15 cellular contexts compared by ENCODE assay signal in the genomic region with DNA sequence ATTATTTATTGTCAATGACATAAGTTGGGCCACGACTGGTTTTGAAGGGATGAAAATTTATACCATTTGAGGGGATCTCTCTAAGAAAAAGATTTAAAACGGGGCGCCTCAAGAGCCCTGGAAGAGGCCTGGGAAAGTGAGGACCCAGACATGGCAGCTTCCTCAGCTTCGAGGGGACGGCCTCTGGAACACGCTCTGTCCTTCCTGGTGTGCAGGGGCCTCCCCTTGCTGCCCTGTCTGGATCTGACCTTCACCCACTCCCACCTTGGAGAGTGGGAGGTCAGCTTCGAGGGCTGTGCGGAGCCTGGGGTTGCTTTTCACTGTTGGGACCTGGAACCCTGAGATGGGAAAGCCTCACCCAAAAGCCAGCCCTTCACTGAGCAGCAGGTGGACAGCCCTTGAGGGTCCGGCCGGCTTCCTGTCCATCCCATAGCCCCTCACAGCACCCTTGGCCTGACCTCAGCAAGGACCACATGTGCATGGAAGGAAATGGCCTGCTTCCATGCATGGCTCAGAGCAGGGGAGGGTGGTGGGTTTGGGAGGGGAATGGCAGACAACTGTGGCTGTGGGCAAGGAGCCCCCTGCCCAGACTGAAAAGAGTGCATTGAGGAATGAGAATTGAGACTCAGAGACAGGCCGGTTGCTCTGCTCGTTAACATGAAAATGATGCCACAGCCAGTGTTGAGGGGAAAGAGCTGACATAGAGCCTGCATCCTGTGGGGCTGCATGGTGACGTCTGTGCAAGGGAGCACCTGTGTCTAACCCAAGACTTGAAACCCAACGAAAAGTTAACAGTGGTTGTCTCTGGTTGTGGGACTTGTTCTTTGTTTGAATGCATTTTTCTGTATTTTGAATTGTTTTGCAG. TPM values are rescaled to one million over a fixed set of nuclear protein-coding genes. Genes with fewer than 3 reads are reported as not detected.
DNase-seq lines count a peak whose midpoint lies in the region; ATAC-seq, FAIRE-seq and TF ChIP-seq lines count a peak whose summit lies in the region.
"Had no signal": no experiment of that assay in that cellular context is flagged by ENCODE, and none has a peak within 500 bp of the region (broad histone marks: within the 10 kb centered on the region; RNA-seq: fewer than 3 reads in every experiment).

No MANE protein-coding gene starts in this region.

- H3K27ac Mint-ChIP-seq in mesothelial cell of epicardium = no peak overlapping the region

- H3K9me3 Mint-ChIP-seq in mesothelial cell of epicardium = no peaks in the 10 kb centered on the region

- H3K27me3 ChIP-seq in BLaER1 (no peaks in the 10 kb centered on the region), left lung (no peaks in the 10 kb centered on the region), SJCRH30 (no peaks in the 10 kb centered on the region)
- H3K27me3 ChIP-seq: BE2C had no signal

- no peaks in the 10 kb centered on the region for H4K20me1 ChIP-seq in BLaER1

- TF ChIP-seq POLR2A in GM12891 (IDR thresholded peaks at IDR 0.05; ENCODE audit: low read depth, low read length) = no peak

- H3K4me1 Mint-ChIP-seq in mesothelial cell of epicardium = peaks cover 7% of the 10 kb centered on the region

- peaks cover 85% of the 10 kb centered on the region for H3K4me1 ChIP-seq in BLaER1
- peaks cover 0 to 6% of the 10 kb centered on the region in 2 donors for H3K4me1 ChIP-seq in left lung
- H3K4me1 ChIP-seq in SJCRH30 = peaks cover 4% of the 10 kb centered on the region
- H3K4me1 ChIP-seq: BE2C, gastrocnemius medialis had no signal

- DNase-seq in GM12891 (ENCODE audit: insufficient read length, low spot score) (no peak), germinal center (ENCODE audit: low spot score) (peak; percentile 47), left lung (no peak), SJCRH30 (no peak), mesothelial cell of epicardium (ENCODE audit: low spot score in 2 of 2, unreplicated experiment in 2 of 2) (no peak)
- peak; percentile 33 for DNase-seq in activated CD4-positive, alpha-beta T cell treated with anti-CD3 and anti-CD28 coated beads for 48 hours
- DNase-seq: BE2C, gastrocnemius medialis, islet precursor cell, NCI-H2227 treated with DMSO at 0.1 percent for 48 hours, retina, SW 1271 had no signal

- intact Hi-C loops in left lung (cut with DNase I) = no loop called here

- H3K4me3 ChIP-seq in BLaER1 = peak overlapping the region; percentile 36
- no peak overlapping the region for H3K4me3 ChIP-seq in left lung
- H3K4me3 ChIP-seq in SJCRH30 = no peak overlapping the region

- H3K36me3 ChIP-seq in BLaER1 = no peaks in the 10 kb centered on the region
- no peaks in the 10 kb centered on the region for H3K36me3 ChIP-seq in left lung
- no peaks in the 10 kb centered on the region for H3K36me3 ChIP-seq in SJCRH30
- H3K36me3 ChIP-seq: BE2C, gastrocnemius medialis had no signal

- H3K9ac ChIP-seq in BLaER1 = peak overlapping the region; percentile 81

- H3K4me2 ChIP-seq in BLaER1 = peak overlapping the region; percentile 91

- H3K27ac ChIP-seq in BLaER1 (peak overlapping the region; percentile 97), left lung (no peak overlapping the region), SJCRH30 (no peak overlapping the region)

- ATAC-seq in left lung = no peak
- ATAC-seq in HG03159 (IDR thresholded peaks at IDR 0.05; ENCODE audit: unreplicated experiment) = no peak
- ATAC-seq: gastrocnemius medialis had no signal

- H3K27me3 Mint-ChIP-seq in mesothelial cell of epicardium (ENCODE audit: low read depth) = no peaks in the 10 kb centered on the region

- H3K36me3 Mint-ChIP-seq in mesothelial cell of epicardium = no peaks in the 10 kb centered on the region

- no peak overlapping the region for H3K4me3 Mint-ChIP-seq in mesothelial cell of epicardium

- H3K9me3 ChIP-seq in BLaER1 = no peaks in the 10 kb centered on the region
- H3K9me3 ChIP-seq in left lung = no peaks in the 10 kb centered on the region
- H3K9me3 ChIP-seq in SJCRH30 (replicated peaks) = no peaks in the 10 kb centered on the region
- H3K9me3 ChIP-seq: BE2C, gastrocnemius medialis had no signal

- no peak for TF ChIP-seq CTCF in left lung (IDR thresholded peaks at IDR 0.05)
- no peak for TF ChIP-seq CTCF in mesothelial cell of epicardium (IDR thresholded peaks at IDR 0.05; ENCODE audit: unreplicated experiment)

- peak; percentile 71 for FAIRE-seq in GM12891 (lab: Jason Lieb, UNC)

TF ChIP-seq in GM12891, 5 proteins besides CTCF, POLR2A, EP300 and RAD21:
- TF ChIP-seq TAF1 (IDR thresholded peaks at IDR 0.05; ENCODE audit: low read depth, low read length) = no peak
- TF ChIP-seq POLR2AphosphoS5 (IDR thresholded peaks at IDR 0.05; ENCODE audit: low read depth, low read length) = no peak
- TF ChIP-seq SPI1 (IDR thresholded peaks at IDR 0.05; ENCODE audit: low read depth, low read length) = no peak
- no peak for TF ChIP-seq POU2F2 (IDR thresholded peaks at IDR 0.05; ENCODE audit: low read depth, low read length)
- TF ChIP-seq PAX5 (IDR thresholded peaks at IDR 0.05; ENCODE audit: insufficient read depth, low read length, severe bottlenecking) = no peak

RNA-seq across cellular contexts. Expression of a gene that starts 16.3 kb away (rescaled TPM):
- polyA plus RNA-seq in GM12891 (2012; ENCODE audit: low read depth, missing spikeins) = not detected
- 1 to 10 TPM; 2.6 to 3.1 TPM for total RNA-seq in left lung
- 0.04 TPM in 1 of 2 replicates, not detected in the other for total RNA-seq in SJCRH30 (2014; rRNA removed; shearing (Covaris generic))
- 1.9 to 2.4 TPM (median 2.2 TPM) in 3 replicates for total RNA-seq in mesothelial cell of epicardium
- total RNA-seq: H4 had no signal

Comparison
In these comparisons a context has a peak if more than half of its experiments do, and no peak if none do; other contexts are left out.
1. DNase-seq: peak in activated CD4-positive, alpha-beta T cell treated with anti-CD3 and anti-CD28 coated beads for 48 hours (single experiment) and germinal center (single experiment); none in GM12891 (single experiment), left lung (0 of 2), SJCRH30 (0 of 2) and mesothelial cell of epicardium (0 of 2).